In genomic region chr2:60880633-60880987, GRCh38 we compare ENCODE assay signal across 8 cellular contexts. TPM values are rescaled to one million over a fixed set of nuclear protein-coding genes. Genes with fewer than 3 reads are reported as not detected.
DNase-seq lines count a peak whose midpoint lies in the region; TF ChIP-seq lines count a peak whose summit lies in the region.

No MANE protein-coding gene starts in this region.

- H3K79me2 ChIP-seq in PC-9 (ENCODE audit: low read depth): peaks cover 36% of the 10 kb centered on the region

- CTCF ChIA-PET in activated naive CD4-positive, alpha-beta T cell treated with anti-CD3 and anti-CD28 coated beads, Interleukin-2, amount 10 ng/mL, durations not matched to agents 7 days and 5 days (lab: Charles Lee): interaction anchor here (1.2 kb wide), 1 partner anchor 75 kb away, joined by 4 read pairs; no protein-coding TSS in a partner anchor
- CTCF ChIA-PET in PC-9 (lab: Charles Lee): no interaction called here

- H2AFZ ChIP-seq in PC-9 (peak overlapping the region; percentile 96), neuron (ENCODE audit: low read depth, low read length) (peak overlapping the region; percentile 99)

- peak overlapping the region; percentile 95 for H3K27ac Mint-ChIP-seq in activated naive CD4-positive, alpha-beta T cell treated with anti-CD3 and anti-CD28 coated beads, Interleukin-2, amount 10 ng/mL, durations not matched to agents 7 days and 5 days

- H3K4me2 ChIP-seq in PC-9: peak overlapping the region; percentile 75

- H3K27me3 ChIP-seq in PC-9 (ENCODE audit: insufficient read depth, low read depth): no peaks in the 10 kb centered on the region
- H3K27me3 ChIP-seq in neuron (ENCODE audit: insufficient read depth, low read length): no peaks in the 10 kb centered on the region

- peak overlapping the region; percentile 93 for H3K4me3 Mint-ChIP-seq in activated naive CD4-positive, alpha-beta T cell treated with anti-CD3 and anti-CD28 coated beads, Interleukin-2, amount 10 ng/mL, durations not matched to agents 7 days and 5 days

- intact Hi-C loops in PC-9 (cut with micrococcal nuclease; ENCODE audit: unreplicated experiment): loop anchor here (2.0 to 5.0 kb wide), 3 partner anchors 73 to 136 kb away; partner anchors contain the start of gene PEX13

- peaks cover 22% of the 10 kb centered on the region for H3F3A ChIP-seq in PC-9 (ENCODE audit: insufficient read depth, low read depth)

- no peak for TF ChIP-seq CTCF in PC-9 (conservative IDR thresholded peaks at IDR 0.05)

- H3K4me3 ChIP-seq in PC-9 (peak overlapping the region; percentile 78), neuron (ENCODE audit: low read length) (peak overlapping the region; percentile 97)

- BruUV-seq in PC-9 (replicated peaks; lab: Mats Ljungman, UMichigan): no TSS peak

- H3K9me3 Mint-ChIP-seq in activated naive CD4-positive, alpha-beta T cell treated with anti-CD3 and anti-CD28 coated beads, Interleukin-2, amount 10 ng/mL, durations not matched to agents 7 days and 5 days: peaks cover under 1% of the 10 kb centered on the region

- H3K36me3 Mint-ChIP-seq in activated naive CD4-positive, alpha-beta T cell treated with anti-CD3 and anti-CD28 coated beads, Interleukin-2, amount 10 ng/mL, durations not matched to agents 7 days and 5 days: peaks cover 4% of the 10 kb centered on the region

- peaks cover 25% of the 10 kb centered on the region for H3K4me1 Mint-ChIP-seq in activated naive CD4-positive, alpha-beta T cell treated with anti-CD3 and anti-CD28 coated beads, Interleukin-2, amount 10 ng/mL, durations not matched to agents 7 days and 5 days

- peaks cover 4% of the 10 kb centered on the region for H3K27me3 Mint-ChIP-seq in activated naive CD4-positive, alpha-beta T cell treated with anti-CD3 and anti-CD28 coated beads, Interleukin-2, amount 10 ng/mL, durations not matched to agents 7 days and 5 days

- H3K36me3 ChIP-seq in PC-9 (ENCODE audit: low read depth): no peaks in the 10 kb centered on the region
- no peaks in the 10 kb centered on the region for H3K36me3 ChIP-seq in neuron (ENCODE audit: insufficient read depth, low read length)

- H3K27ac ChIP-seq in PC-9 (peak overlapping the region; percentile 65), epithelial cell of prostate (peak overlapping the region; percentile 86)

- no peaks in the 10 kb centered on the region for H3K9me2 ChIP-seq in PC-9 (ENCODE audit: insufficient read depth)

- DNase-seq in activated naive CD4-positive, alpha-beta T cell treated with anti-CD3 and anti-CD28 coated beads, Interleukin-2, amount 10 ng/mL, durations not matched to agents 7 days and 5 days: no peak
- no peak for DNase-seq in activated naive CD4-positive, alpha-beta T cell (lab: John Stamatoyannopoulos, UW)
- DNase-seq in PC-9 (no peak), epithelial cell of prostate (ENCODE audit: low read depth, low spot score) (no peak), SHP77 treated with DMSO at 0.1 percent for 48 hours (lab: John Stamatoyannopoulos, UW) (no peak), HT-29 (ENCODE audit: low spot score) (no peak)
- no peak for DNase-seq in stimulated activated CD4-positive, alpha-beta T cell treated with anti-CD3 and anti-CD28 coated beads, Interleukin-2, amount 100 ng/mL, for 24 hours

- no peaks in the 10 kb centered on the region for H4K20me1 ChIP-seq in PC-9 (ENCODE audit: insufficient read depth)

- POLR2A ChIA-PET in PC-9 (lab: Charles Lee; ENCODE audit: unreplicated experiment): interaction anchor here (0.6 kb wide), 1 partner anchor 86 kb away, joined by 3 read pairs; no protein-coding TSS in a partner anchor

- H3K9me3 ChIP-seq in PC-9 (ENCODE audit: insufficient read depth, low read depth) (no peaks in the 10 kb centered on the region), neuron (ENCODE audit: low read length) (no peaks in the 10 kb centered on the region)

- H3K4me1 ChIP-seq in PC-9 (replicated peaks; ENCODE audit: insufficient read depth) (peaks cover 29% of the 10 kb centered on the region), neuron (ENCODE audit: insufficient read depth, low read length) (peaks cover 25% of the 10 kb centered on the region)

RNA-seq across cellular contexts. Expression of gene REL, which starts 0.8 kb away (rescaled TPM):
- total RNA-seq in PC-9 (2021): 12.5 and 13.3 TPM in 2 replicates
- 6.5 and 6.6 TPM in 2 replicates for total RNA-seq in HT-29 (2014; rRNA removed; shearing (Covaris generic))
